Comparison of ENCODE assay signal across 16 cellular contexts in the genomic region with DNA sequence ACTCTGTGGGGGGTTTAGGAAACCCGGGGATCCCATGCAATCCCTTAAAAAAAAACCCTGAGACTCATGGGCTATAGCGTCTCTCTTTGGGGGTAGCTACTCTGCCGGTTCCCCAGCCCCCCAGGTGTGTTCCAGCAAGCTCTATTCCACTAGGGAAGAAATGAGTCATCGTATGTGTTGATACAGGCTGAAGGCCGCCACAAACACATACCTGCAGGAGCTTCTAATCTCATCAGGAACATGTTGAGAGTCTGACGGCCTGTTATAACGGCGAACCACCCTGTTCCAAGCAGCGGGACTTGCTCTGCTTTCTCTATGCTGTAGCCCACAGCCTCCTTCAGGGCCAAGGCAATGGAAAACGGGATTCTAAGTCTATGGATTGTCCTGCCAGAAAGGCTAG. TPM values are rescaled to one million over a fixed set of nuclear protein-coding genes. Genes with fewer than 3 reads are reported as not detected.
DNase-seq lines count a peak whose midpoint lies in the region; ATAC-seq and TF ChIP-seq lines count a peak whose summit lies in the region.
"Had no signal": no experiment of that assay in that cellular context is flagged by ENCODE, and none has a peak within 500 bp of the region (broad histone marks: within the 10 kb centered on the region; RNA-seq: fewer than 3 reads in every experiment).

No MANE protein-coding gene starts in this region.

- no peaks in the 10 kb centered on the region for H3K4me1 ChIP-seq in right atrium auricular region
- H3K4me1 ChIP-seq: HAP-1, SJCRH30, upper lobe of left lung had no signal

- peak; percentile 54 for DNase-seq in right atrium auricular region (ENCODE audit: low spot score)
- DNase-seq in Right ventricle myocardium inferior (ENCODE audit: missing footprints), result no peak
- DNase-seq in chondrocyte (ENCODE audit: low spot score), result no peak
- DNase-seq in mucosa of gallbladder (ENCODE audit: low spot score), result peak; percentile 33
- no peak for DNase-seq in GM19238 (ENCODE audit: insufficient read length, low spot score)
- DNase-seq in left colon, result no peak
- DNase-seq: activated CD8-positive, alpha-beta memory T cell treated with anti-CD3 and anti-CD28 coated beads, Interleukin-2, amount 50 U/mL, for 4 hours; upper lobe of left lung had no signal

- no peaks in the 10 kb centered on the region for H3K9me3 ChIP-seq in right atrium auricular region
- H3K9me3 ChIP-seq: HAP-1, SJCRH30, upper lobe of left lung had no signal

- no peaks in the 10 kb centered on the region for H3K27me3 ChIP-seq in right atrium auricular region
- H3K27me3 ChIP-seq: SJCRH30, upper lobe of left lung had no signal

- peak overlapping the region; percentile 17 for H3K27ac Mint-ChIP-seq in chondrocyte (ENCODE audit: unreplicated experiment)
- H3K27ac Mint-ChIP-seq: dendritic cell treated with granulocyte-macrophage colony-stimulating factor and Interleukin-4, amounts not matched to agents 40 ng/mL and 50 ng/mL, for 4 days; nephron had no signal

- no peak for ATAC-seq in Right ventricle myocardium inferior
- ATAC-seq in HG02798 (IDR thresholded peaks at IDR 0.05; ENCODE audit: poor library complexity, unreplicated experiment), result no peak
- ATAC-seq in left colon, result no peak
- ATAC-seq in GM18867 (IDR thresholded peaks at IDR 0.05; ENCODE audit: unreplicated experiment), result no peak

- no peaks in the 10 kb centered on the region for H3K36me3 ChIP-seq in right atrium auricular region
- H3K36me3 ChIP-seq: HAP-1, SJCRH30, upper lobe of left lung had no signal

- no peaks in the 10 kb centered on the region for H3K9me3 Mint-ChIP-seq in chondrocyte (ENCODE audit: low read depth)
- H3K9me3 Mint-ChIP-seq: dendritic cell treated with granulocyte-macrophage colony-stimulating factor and Interleukin-4, amounts not matched to agents 40 ng/mL and 50 ng/mL, for 4 days; nephron had no signal

- H3K4me3 ChIP-seq in right atrium auricular region, result no peak overlapping the region
- H3K4me3 ChIP-seq: HAP-1, SJCRH30, upper lobe of left lung had no signal

- H3K36me3 Mint-ChIP-seq in chondrocyte (ENCODE audit: low read depth), result no peaks in the 10 kb centered on the region

- H3K27ac ChIP-seq in right atrium auricular region, result no peak overlapping the region
- H3K27ac ChIP-seq: SJCRH30, upper lobe of left lung had no signal

- intact Hi-C loops in Right ventricle myocardium inferior (cut with DNase I), result no loop called here
- intact Hi-C loops in left colon (cut with DNase I, micrococcal nuclease), result no loop called here

- no peak for TF ChIP-seq CTCF in right atrium auricular region (IDR thresholded peaks at IDR 0.05)
- no peak for TF ChIP-seq CTCF in chondrocyte (IDR thresholded peaks at IDR 0.05)

- H3K4me3 Mint-ChIP-seq in chondrocyte (ENCODE audit: unreplicated experiment), result no peak overlapping the region
- H3K4me3 Mint-ChIP-seq: dendritic cell treated with granulocyte-macrophage colony-stimulating factor and Interleukin-4, amounts not matched to agents 40 ng/mL and 50 ng/mL, for 4 days; nephron had no signal

- H3K4me1 Mint-ChIP-seq in chondrocyte (ENCODE audit: low read depth), result peaks cover 11% of the 10 kb centered on the region
- H3K4me1 Mint-ChIP-seq: nephron had no signal

- H3K27me3 Mint-ChIP-seq in chondrocyte (ENCODE audit: low read depth), result peaks cover 42% of the 10 kb centered on the region

RNA-seq across cellular contexts. Expression of gene KRT5, which starts 1.0 kb away (rescaled TPM):
- total RNA-seq in right atrium auricular region (10 to 100 TPM in 1 of 2 donors, 1 to 10 TPM in 1; 1.4 to 12.1 TPM), Right ventricle myocardium inferior (0.16 TPM), chondrocyte (not detected in 3 replicates), mucosa of gallbladder (not detected), left colon (under 1 TPM in 1 of 2 donors, not detected in 1; 0.24 TPM)
- total RNA-seq: frontal cortex, SJCRH30 had no signal

RNA-seq across cellular contexts. Expression of gene KRT6A, which starts 28.1 kb away (rescaled TPM):
- total RNA-seq in right atrium auricular region (1 to 10 TPM in 1 of 2 donors, under 1 TPM in 1; 0.48 to 7.4 TPM), Right ventricle myocardium inferior (0.16 TPM), chondrocyte (not detected in 3 replicates), mucosa of gallbladder (not detected), left colon (not detected)
- total RNA-seq: frontal cortex, SJCRH30 had no signal

RNA-seq across cellular contexts. Expression of gene KRT71, which starts 31.8 kb away (rescaled TPM):
- total RNA-seq in right atrium auricular region (not detected), Right ventricle myocardium inferior (not detected), chondrocyte (not detected in 3 replicates), mucosa of gallbladder (not detected), left colon (not detected)
- total RNA-seq: frontal cortex, SJCRH30, skeletal muscle tissue, upper lobe of left lung had no signal

RNA-seq across cellular contexts. Expression of gene KRT6C, which starts 47.6 kb away (rescaled TPM):
- total RNA-seq in right atrium auricular region (not detected), Right ventricle myocardium inferior (not detected), chondrocyte (not detected in 3 replicates), mucosa of gallbladder (not detected), left colon (not detected)
- total RNA-seq: frontal cortex, SJCRH30, skeletal muscle tissue, upper lobe of left lung had no signal

RNA-seq across cellular contexts. Expression of gene KRT74, which starts 52.5 kb away (rescaled TPM):
- total RNA-seq in right atrium auricular region (1 to 10 TPM in 1 of 2 donors, not detected in 1; 2.9 TPM), Right ventricle myocardium inferior (not detected), chondrocyte (not detected in 3 replicates), mucosa of gallbladder (not detected), left colon (not detected)
- total RNA-seq: frontal cortex, SJCRH30, skeletal muscle tissue, upper lobe of left lung had no signal

Comparison
In these comparisons a context has a peak if more than half of its experiments do, and no peak if none do; other contexts are left out.
1. DNase-seq: peak in right atrium auricular region (single experiment) and mucosa of gallbladder (single experiment); none in Right ventricle myocardium inferior (single experiment), chondrocyte (single experiment), GM19238 (single experiment) and left colon (0 of 2).